In the genomic region with DNA sequence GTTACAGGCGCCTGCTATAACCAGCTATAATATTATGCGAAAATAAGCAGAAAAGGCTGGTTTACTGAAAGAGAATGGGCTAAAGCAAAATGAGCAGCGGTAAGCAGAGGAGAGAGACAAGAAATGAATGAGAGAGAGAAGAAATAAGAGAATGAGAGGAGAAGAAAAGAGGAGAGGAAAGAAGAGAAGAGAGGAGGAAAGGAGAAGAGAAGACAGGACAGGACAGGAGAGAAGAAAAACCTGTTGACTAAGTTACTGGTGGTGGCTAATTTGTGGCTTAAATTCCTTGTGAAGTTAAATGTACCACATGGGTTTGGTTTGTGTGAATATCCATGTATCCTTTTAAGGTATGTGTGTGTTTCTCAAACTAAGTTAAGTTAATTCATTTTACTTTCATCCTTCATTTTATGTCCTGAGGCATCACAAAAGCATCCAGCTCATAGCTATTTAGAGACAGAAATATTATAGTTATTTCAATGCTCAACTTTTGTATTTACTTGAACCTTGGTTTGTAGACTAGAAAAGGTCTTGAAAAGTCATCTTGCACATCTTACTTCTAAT, we compare ENCODE assay signal across 3 cellular contexts.
TF ChIP-seq lines count a peak whose summit lies in the region.

No MANE protein-coding gene starts in this region.

TF ChIP-seq in SK-N-SH, 30 proteins besides CTCF, POLR2A, EP300 and RAD21:
- no peak for TF ChIP-seq YY1 (IDR thresholded peaks at IDR 0.05; ENCODE audit: low read depth)
- TF ChIP-seq TAF1 (IDR thresholded peaks at IDR 0.05; ENCODE audit: borderline replicate concordance, low read depth, low read length): no peak
- TF ChIP-seq, protein P1, sequence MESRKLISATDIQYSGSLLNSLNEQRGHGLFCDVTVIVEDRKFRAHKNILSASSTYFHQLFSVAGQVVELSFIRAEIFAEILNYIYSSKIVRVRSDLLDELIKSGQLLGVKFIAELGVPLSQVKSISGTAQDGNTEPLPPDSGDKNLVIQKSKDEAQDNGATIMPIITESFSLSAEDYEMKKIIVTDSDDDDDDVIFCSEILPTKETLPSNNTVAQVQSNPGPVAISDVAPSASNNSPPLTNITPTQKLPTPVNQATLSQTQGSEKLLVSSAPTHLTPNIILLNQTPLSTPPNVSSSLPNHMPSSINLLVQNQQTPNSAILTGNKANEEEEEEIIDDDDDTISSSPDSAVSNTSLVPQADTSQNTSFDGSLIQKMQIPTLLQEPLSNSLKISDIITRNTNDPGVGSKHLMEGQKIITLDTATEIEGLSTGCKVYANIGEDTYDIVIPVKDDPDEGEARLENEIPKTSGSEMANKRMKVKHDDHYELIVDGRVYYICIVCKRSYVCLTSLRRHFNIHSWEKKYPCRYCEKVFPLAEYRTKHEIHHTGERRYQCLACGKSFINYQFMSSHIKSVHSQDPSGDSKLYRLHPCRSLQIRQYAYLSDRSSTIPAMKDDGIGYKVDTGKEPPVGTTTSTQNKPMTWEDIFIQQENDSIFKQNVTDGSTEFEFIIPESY (IDR thresholded peaks at IDR 0.05; ENCODE audit: borderline replicate concordance, low read depth): no peak
- TF ChIP-seq SIN3A (IDR thresholded peaks at IDR 0.05; ENCODE audit: borderline replicate concordance, low read depth, low read length): no peak

TF ChIP-seq in SK-N-SH treated with all-trans-retinoic acid at 6 μM for 48 hours, 23 proteins besides CTCF, POLR2A, EP300 and RAD21:
- TF ChIP-seq CSRNP3 (CRISPR knock-in tag; IDR thresholded peaks at IDR 0.05) (no peak), ARNTL (CRISPR knock-in tag; IDR thresholded peaks at IDR 0.05; ENCODE audit: borderline replicate concordance, low read depth) (no peak)

TF ChIP-seq in K562, 482 proteins besides CTCF, POLR2A, EP300 and RAD21:
- TF ChIP-seq, protein P2, sequence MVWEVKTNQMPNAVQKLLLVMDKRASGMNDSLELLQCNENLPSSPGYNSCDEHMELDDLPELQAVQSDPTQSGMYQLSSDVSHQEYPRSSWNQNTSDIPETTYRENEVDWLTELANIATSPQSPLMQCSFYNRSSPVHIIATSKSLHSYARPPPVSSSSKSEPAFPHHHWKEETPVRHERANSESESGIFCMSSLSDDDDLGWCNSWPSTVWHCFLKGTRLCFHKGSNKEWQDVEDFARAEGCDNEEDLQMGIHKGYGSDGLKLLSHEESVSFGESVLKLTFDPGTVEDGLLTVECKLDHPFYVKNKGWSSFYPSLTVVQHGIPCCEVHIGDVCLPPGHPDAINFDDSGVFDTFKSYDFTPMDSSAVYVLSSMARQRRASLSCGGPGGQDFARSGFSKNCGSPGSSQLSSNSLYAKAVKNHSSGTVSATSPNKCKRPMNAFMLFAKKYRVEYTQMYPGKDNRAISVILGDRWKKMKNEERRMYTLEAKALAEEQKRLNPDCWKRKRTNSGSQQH (CRISPR knock-in tag; IDR thresholded peaks at IDR 0.05): peak; percentile 24; the same call in 1 of the 2 replicates
- TF ChIP-seq, protein P3, sequence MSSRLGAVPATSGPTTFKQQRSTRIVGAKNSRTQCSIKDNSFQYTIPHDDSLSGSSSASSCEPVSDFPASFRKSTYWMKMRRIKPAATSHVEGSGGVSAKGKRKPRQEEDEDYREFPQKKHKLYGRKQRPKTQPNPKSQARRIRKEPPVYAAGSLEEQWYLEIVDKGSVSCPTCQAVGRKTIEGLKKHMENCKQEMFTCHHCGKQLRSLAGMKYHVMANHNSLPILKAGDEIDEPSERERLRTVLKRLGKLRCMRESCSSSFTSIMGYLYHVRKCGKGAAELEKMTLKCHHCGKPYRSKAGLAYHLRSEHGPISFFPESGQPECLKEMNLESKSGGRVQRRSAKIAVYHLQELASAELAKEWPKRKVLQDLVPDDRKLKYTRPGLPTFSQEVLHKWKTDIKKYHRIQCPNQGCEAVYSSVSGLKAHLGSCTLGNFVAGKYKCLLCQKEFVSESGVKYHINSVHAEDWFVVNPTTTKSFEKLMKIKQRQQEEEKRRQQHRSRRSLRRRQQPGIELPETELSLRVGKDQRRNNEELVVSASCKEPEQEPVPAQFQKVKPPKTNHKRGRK (tag; IDR thresholded peaks at IDR 0.05): peak; percentile 87
- no peak for TF ChIP-seq MAFG (tag; conservative IDR thresholded peaks at IDR 0.05)
